ENCODE assay signal across 8 cellular contexts in genomic region chr17:82246365-82247174, GRCh38. TPM values are rescaled to one million over a fixed set of nuclear protein-coding genes. Genes with fewer than 3 reads are reported as not detected.
DNase-seq lines count a peak whose midpoint lies in the region; ATAC-seq, FAIRE-seq and TF ChIP-seq lines count a peak whose summit lies in the region.

No MANE protein-coding gene starts in this region.

- DNase-seq in HCT116 (ENCODE audit: low read depth, low spot score) (no peak), K562 (ENCODE audit: extremely low read depth in 1 of 4, low spot score in 3 of 4) (peak in 2 of 4 experiments; percentile 35 to 38), HepG2 (ENCODE audit: low spot score) (no peak), CD1c-positive myeloid dendritic cell (ENCODE audit: extremely low spot score) (no peak), NCI-H345 (lab: John Stamatoyannopoulos, UW) (no peak)
- DNase-seq in stimulated activated CD8-positive, alpha-beta memory T cell treated with anti-CD3 and anti-CD28 coated beads, Interleukin-4, amount 100 ng/mL, for 48 hours: no peak

- TF ChIP-seq POLR2A in HCT116 (IDR thresholded peaks at IDR 0.05; ENCODE audit: borderline replicate concordance, extremely low read depth, insufficient read depth, insufficient read length): no peak
- TF ChIP-seq POLR2A in K562 (conservative IDR thresholded peaks at IDR 0.05): no peak
- TF ChIP-seq POLR2A in HepG2 (IDR thresholded peaks at IDR 0.05; ENCODE audit: insufficient read depth in 1 of 2, low read depth in 2 of 2, low read length in 2 of 2): no peak

- no peaks in the 10 kb centered on the region for H3K9me2 ChIP-seq in HCT116 (ENCODE audit: insufficient read depth)

- CTCF ChIA-PET in HCT116 (lab: Charles Lee): interaction anchor here (0.8 to 1.2 kb wide), 3 partner anchors 10 to 54 kb away, joined by 3 to 6 read pairs (median 4); no protein-coding TSS in a partner anchor
- CTCF ChIA-PET in K562 (lab: Yijun Ruan, JAX; ENCODE audit: low intra/inter-chr PET ratio): no interaction called here
- CTCF ChIA-PET in HepG2 (lab: Yijun Ruan, JAX; ENCODE audit: low intra/inter-chr PET ratio, low total read pairs): no interaction called here

- BruUV-seq in HCT116 (replicated peaks; lab: Mats Ljungman, UMichigan) (no TSS peak), K562 (replicated peaks; lab: Mats Ljungman, UMichigan) (no TSS peak), HepG2 (replicated peaks; lab: Mats Ljungman, UMichigan) (no TSS peak)

- H4K20me1 ChIP-seq in HCT116 (ENCODE audit: insufficient read depth) (peaks cover 24% of the 10 kb centered on the region; the same call in 1 of the 2 replicates), K562 (replicated peaks; ENCODE audit: control insufficient read depth, insufficient read depth, low read length) (no peaks in the 10 kb centered on the region), HepG2 (ENCODE audit: insufficient read depth, low read length) (peaks cover 51% of the 10 kb centered on the region; the same call in 1 of the 2 replicates)

- H3K27ac ChIP-seq in 22Rv1 (peak overlapping the region; percentile 27; the same call in 1 of the 2 replicates), HCT116 (ENCODE audit: low read depth, low read length) (peak overlapping the region; percentile 75), K562 (ENCODE audit: extremely low read depth, low read depth, low read length) (peak overlapping the region; percentile 22; the same call in 1 of the 3 replicates), HepG2 (ENCODE audit: extremely low read length, insufficient read depth, low read length) (no peak overlapping the region)

- in situ Hi-C loops in K562 (cut with MboI): no loop called here
- in situ Hi-C loops in HepG2 (cut with HindIII; ENCODE audit: extremely low pct_ligation_motif_present, low pct_unique_long_range_greater_than_20kb): no loop called here

- peaks cover 47 to 89% of the 10 kb centered on the region in 2 experiments for H3K36me3 ChIP-seq in HCT116 (ENCODE audit: control insufficient read depth in 1 of 2, insufficient read depth in 2 of 2, low read length in 2 of 2)
- H3K36me3 ChIP-seq in K562 (ENCODE audit: control insufficient read depth, insufficient read depth, low read length): peaks cover 97% of the 10 kb centered on the region
- peaks cover 62 to 83% of the 10 kb centered on the region in 2 experiments for H3K36me3 ChIP-seq in HepG2 (replicated peaks in 1 of 2; ENCODE audit: control insufficient read depth in 1 of 2, insufficient read depth in 2 of 2, low read length in 2 of 2)

- H2AFZ ChIP-seq in HCT116 (ENCODE audit: low read depth, low read length, poor library complexity, severe bottlenecking) (no peak overlapping the region), K562 (ENCODE audit: low read depth, low read length) (no peak overlapping the region), HepG2 (ENCODE audit: low read length) (no peak overlapping the region)

- H3K79me2 ChIP-seq in HCT116 (ENCODE audit: insufficient read depth, low read length) (peaks cover 81% of the 10 kb centered on the region), K562 (ENCODE audit: control insufficient read depth, insufficient read depth, low read length) (peaks cover 47% of the 10 kb centered on the region), HepG2 (ENCODE audit: insufficient read depth, low read length) (peaks cover 3% of the 10 kb centered on the region)

- peak overlapping the region; percentile 55 for H3K9ac ChIP-seq in HCT116 (ENCODE audit: low read length)
- H3K9ac ChIP-seq in K562 (ENCODE audit: insufficient read depth in 1 of 2, low read depth in 2 of 2, low read length in 2 of 2): peak overlapping the region in 1 of 2 experiments; percentile 55; a peak in 2 of 4 replicates
- no peak overlapping the region for H3K9ac ChIP-seq in HepG2 (ENCODE audit: insufficient read depth, low read depth, low read length)

- TF ChIP-seq RAD21 in HCT116 (IDR thresholded peaks at IDR 0.05; ENCODE audit: low read depth): no peak; the same call in 1 of the 2 replicates
- TF ChIP-seq RAD21 in K562 (CRISPR knock-in tag; conservative IDR thresholded peaks at IDR 0.05 in 1 of 2, IDR thresholded peaks at IDR 0.05 in 1 of 2): no peak
- TF ChIP-seq RAD21 in HepG2 (CRISPR knock-in tag; IDR thresholded peaks at IDR 0.05): no peak

- H3K4me3 ChIP-seq in HCT116 (replicated peaks in 1 of 2; ENCODE audit: low read depth in 1 of 2, low read length in 2 of 2) (0 out of 4 replicates have a peak overlapping the region, but pooled peaks of 1 of the 2 experiments have one; percentile 0), K562 (no peak overlapping the region), HepG2 (replicated peaks in 1 of 3; ENCODE audit: insufficient read depth in 1 of 3, low read depth in 2 of 3, low read length in 3 of 3) (no peak overlapping the region)

- no peaks in the 10 kb centered on the region for H3K9me1 ChIP-seq in K562 (ENCODE audit: control insufficient read depth, insufficient read depth, low read length)

- TF ChIP-seq EP300 in K562 (IDR thresholded peaks at IDR 0.05; ENCODE audit: low read length): no peak
- no peak for TF ChIP-seq EP300 in HepG2 (IDR thresholded peaks at IDR 0.05; ENCODE audit: low read depth in 2 of 2, low read length in 2 of 2)
- TF ChIP-seq EP300 in HepG2 (CRISPR knock-in tag; IDR thresholded peaks at IDR 0.05; ENCODE audit: borderline replicate concordance): no peak

- H3K27me3 ChIP-seq in HCT116 (ENCODE audit: insufficient read depth, low read length) (no peaks in the 10 kb centered on the region), K562 (ENCODE audit: control insufficient read depth in 2 of 2, insufficient read depth in 2 of 2, low read length in 2 of 2) (no peaks in the 10 kb centered on the region), HepG2 (ENCODE audit: control insufficient read depth in 1 of 2, insufficient read depth in 2 of 2, low read length in 2 of 2) (no peaks in the 10 kb centered on the region)

- POLR2A ChIA-PET in HCT116 (lab: Charles Lee) (interaction anchor here (0.9 to 1.3 kb wide), 3 partner anchors 10 to 46 kb away, joined by 3 to 5 read pairs (median 5); no protein-coding TSS in a partner anchor), K562 (lab: Yijun Ruan, JAX) (interaction anchor here (0.6 to 1.1 kb wide), 4 partner anchors 15 to 268 kb away, joined by 3 to 5 read pairs (median 4); no protein-coding TSS in a partner anchor), HepG2 (lab: Yijun Ruan, JAX) (interaction anchor here (0.9 to 7.2 kb wide), 4 partner anchors 10 to 54 kb away, joined by 3 to 89 read pairs (median 4); no protein-coding TSS in a partner anchor)

- ATAC-seq in HCT116 (peak; percentile 68), K562 (no peak), HepG2 (no peak), GM18498 (IDR thresholded peaks at IDR 0.05; ENCODE audit: unreplicated experiment) (no peak)

- FAIRE-seq in K562 (lab: Jason Lieb, UNC): no peak
- no peak for FAIRE-seq in HepG2 (lab: Jason Lieb, UNC)

- TF ChIP-seq CTCF in 22Rv1 (IDR thresholded peaks at IDR 0.05) (no peak), HCT116 (IDR thresholded peaks at IDR 0.05 in 2 of 3, conservative IDR thresholded peaks at IDR 0.05 in 1 of 3; ENCODE audit: borderline replicate concordance in 1 of 3, insufficient read depth in 1 of 3, low read depth in 2 of 3, low read length in 2 of 3) (no peak), K562 (IDR thresholded peaks at IDR 0.05 in 2 of 3, conservative IDR thresholded peaks at IDR 0.05 in 1 of 3; ENCODE audit: insufficient read depth in 2 of 3, low read depth in 1 of 3, low read length in 3 of 3) (no peak), HepG2 (CRISPR knock-in tag; IDR thresholded peaks at IDR 0.05) (no peak)

- H3K9me3 ChIP-seq in HCT116 (ENCODE audit: control insufficient read depth in 1 of 2, insufficient read depth in 1 of 2, low read depth in 1 of 2, low read length in 2 of 2) (no peaks in the 10 kb centered on the region), K562 (replicated peaks; ENCODE audit: control insufficient read depth, insufficient read depth, low read depth, low read length) (no peaks in the 10 kb centered on the region), HepG2 (ENCODE audit: low read length) (no peaks in the 10 kb centered on the region)

- peaks cover 15 to 43% of the 10 kb centered on the region in 2 experiments for H3K4me1 ChIP-seq in HCT116 (ENCODE audit: control insufficient read depth in 1 of 2, insufficient read depth in 2 of 2, low read length in 2 of 2)
- H3K4me1 ChIP-seq in K562 (replicated peaks in 1 of 2; ENCODE audit: control insufficient read depth in 2 of 2, insufficient read depth in 2 of 2, low read length in 2 of 2): peaks cover 11 to 57% of the 10 kb centered on the region in 2 experiments
- peaks cover 28% of the 10 kb centered on the region for H3K4me1 ChIP-seq in HepG2 (ENCODE audit: insufficient read depth, low read length)

- 75% methylated on average over 23 of the region's 27 CpGs for WGBS in K562 (ENCODE audit: insufficient coverage, low coverage, missing lambda C conversion rate)
- WGBS in HepG2 (ENCODE audit: low lambda C conversion rate): 92% methylated on average over 25 of the region's 27 CpGs

- RAD21 ChIA-PET in HCT116 (lab: Charles Lee; ENCODE audit: low non-redundant PET in 1 of 2, low total read pairs in 2 of 2, uncharacterized antibody in 2 of 2, unreplicated experiment in 2 of 2): no interaction called here

- intact Hi-C loops in HCT116 (cut with micrococcal nuclease): loop anchor here (1.0 kb wide), 1 partner anchor 168 kb away; no protein-coding TSS in a partner anchor
- intact Hi-C loops in K562 (cut with micrococcal nuclease): no loop called here
- intact Hi-C loops in HepG2 (cut with micrococcal nuclease; ENCODE audit: unreplicated experiment): no loop called here

- H3K4me2 ChIP-seq in HCT116 (ENCODE audit: low read length) (peak overlapping the region; percentile 70), K562 (ENCODE audit: insufficient read depth, low read length) (no peak overlapping the region), HepG2 (ENCODE audit: low read depth, low read length) (no peak overlapping the region)

RNA-seq across cellular contexts. Expression of gene SLC16A3, which starts 17.7 kb away (rescaled TPM):
- total RNA-seq in HCT116 (2021; ENCODE audit: unreplicated experiment) (445 TPM), K562 (2014; rRNA removed) (1.8 and 2.5 TPM in 2 replicates), K562 (2014; rRNA removed; fragmentation: Illumina TruSeq; extraction: Trizol) (0.11 and 0.13 TPM in 2 replicates), K562 (2015; rRNA removed; fragmentation: Illumina TruSeq; extraction: Trizol) (1.0 and 1.2 TPM in 2 replicates), K562 (2021) (2.9 and 5.4 TPM in 2 replicates), HepG2 (2016; rRNA removed; fragmentation: Illumina TruSeq; extraction: Trizol) (99.9 and 242 TPM in 2 replicates)
- polyA plus RNA-seq in HCT116 (2012): 422 and 492 TPM in 2 replicates
- 2.9 and 6.6 TPM in 2 replicates for total RNA-seq in K562 (2011; cell fraction: chromatin; rRNA removed; ENCODE audit: low replicate concordance)
- 10.0 and 10.5 TPM in 2 replicates for total RNA-seq in K562 (2011; cell fraction: nucleolus; rRNA removed)
- total RNA-seq in K562 (2011; cell fraction: nucleoplasm; rRNA removed): 4.4 and 5.7 TPM in 2 replicates
- polyA plus RNA-seq in K562 (2011; rRNA removed) (3.7 and 8.3 TPM in 2 replicates), K562 (2014; fragmentation: Illumina TruSeq; extraction: Trizol) (0.58 and 0.78 TPM in 2 replicates), K562 (2014; fragmentation: Nextera tagmentation; extraction: Ambion mirVana) (not detected), K562 (2014; rRNA removed) (0.81 and 1.9 TPM in 2 replicates), HepG2 (2011; rRNA removed) (349 and 598 TPM in 2 replicates)
- 9.7 and 12.8 TPM in 2 replicates for polyA plus RNA-seq in K562 (2011; cell fraction: cytosol; rRNA removed)
- polyA plus RNA-seq in K562 (2011; cell fraction: nucleus; rRNA removed): 9.1 and 10.2 TPM in 2 replicates
- polyA plus RNA-seq in K562 (2012): 4.9 and 9.3 TPM in 2 replicates
- 2.9 and 3.7 TPM in 2 replicates for polyA minus RNA-seq in K562 (2011; rRNA and poly(A)+ RNA removed)
- polyA minus RNA-seq in K562 (2011; cell fraction: cytosol; rRNA and poly(A)+ RNA removed): 7.0 and 15.5 TPM in 2 replicates
- 4.8 and 6.9 TPM in 2 replicates for polyA minus RNA-seq in K562 (2011; cell fraction: nucleus; rRNA and poly(A)+ RNA removed)
- total RNA-seq in HepG2 (2016; cell fraction: cytosol; rRNA removed; fragmentation: Illumina TruSeq; extraction: Trizol; ENCODE audit: low read depth): 51.0 and 61.4 TPM in 2 replicates
- 83.6 and 248 TPM in 2 replicates for total RNA-seq in HepG2 (2016; cell fraction: insoluble cytoplasmic fraction; rRNA removed; fragmentation: Illumina TruSeq; extraction: Trizol)
- total RNA-seq in HepG2 (2016; cell fraction: membrane; rRNA removed; fragmentation: Illumina TruSeq; extraction: Trizol): 88.3 and 97.4 TPM in 2 replicates
- total RNA-seq in HepG2 (2016; cell fraction: nucleus; rRNA removed; fragmentation: Illumina TruSeq; extraction: Trizol): 164 and 200 TPM in 2 replicates
- polyA plus RNA-seq in HepG2 (2011; cell fraction: cytosol; rRNA removed): 384 and 554 TPM in 2 replicates
- 293 and 327 TPM in 2 replicates for polyA plus RNA-seq in HepG2 (2011; cell fraction: nucleus; rRNA removed)
- polyA plus RNA-seq in HepG2 (2012): 348 and 404 TPM in 2 replicates
- polyA plus RNA-seq in HepG2 (2016; cell fraction: cytosol; fragmentation: Illumina TruSeq; extraction: Trizol; ENCODE audit: low read depth): 38.7 and 40.7 TPM in 2 replicates
- polyA plus RNA-seq in HepG2 (2016; cell fraction: insoluble cytoplasmic fraction; fragmentation: Illumina TruSeq; extraction: Trizol; ENCODE audit: low read depth): 95.9 and 111 TPM in 2 replicates
- 61.0 and 65.9 TPM in 2 replicates for polyA plus RNA-seq in HepG2 (2016; cell fraction: membrane; fragmentation: Illumina TruSeq; extraction: Trizol; ENCODE audit: low read depth)
- polyA plus RNA-seq in HepG2 (2016; cell fraction: nucleus; fragmentation: Illumina TruSeq; extraction: Trizol; ENCODE audit: insufficient read depth, low read depth): 334 and 368 TPM in 2 replicates
- polyA minus RNA-seq in HepG2 (2011; rRNA and poly(A)+ RNA removed; ENCODE audit: low replicate concordance): 181 and 1,731 TPM in 2 replicates
- 365 and 408 TPM in 2 replicates for polyA minus RNA-seq in HepG2 (2011; cell fraction: cytosol; rRNA and poly(A)+ RNA removed)
- polyA minus RNA-seq in HepG2 (2011; cell fraction: nucleus; rRNA and poly(A)+ RNA removed): 137 and 145 TPM in 2 replicates

RNA-seq across cellular contexts. Expression of gene CSNK1D, which starts 26.9 kb away (rescaled TPM):
- total RNA-seq in HCT116 (2021; ENCODE audit: unreplicated experiment): 176 TPM
- polyA plus RNA-seq in HCT116 (2012): 184 and 197 TPM in 2 replicates
- total RNA-seq in K562 (2011; cell fraction: chromatin; rRNA removed; ENCODE audit: low replicate concordance): 268 and 441 TPM in 2 replicates
- 196 and 213 TPM in 2 replicates for total RNA-seq in K562 (2011; cell fraction: nucleolus; rRNA removed)
- total RNA-seq in K562 (2011; cell fraction: nucleoplasm; rRNA removed): 179 and 187 TPM in 2 replicates
- total RNA-seq in K562 (2014; rRNA removed): 26.1 and 39.0 TPM in 2 replicates
- total RNA-seq in K562 (2014; rRNA removed; fragmentation: Illumina TruSeq; extraction: Trizol): 35.9 and 41.3 TPM in 2 replicates
- 35.7 and 36.6 TPM in 2 replicates for total RNA-seq in K562 (2015; rRNA removed; fragmentation: Illumina TruSeq; extraction: Trizol)
- 95.3 and 114 TPM in 2 replicates for total RNA-seq in K562 (2021)
- 82.8 and 96.8 TPM in 2 replicates for polyA plus RNA-seq in K562 (2011; rRNA removed)
- polyA plus RNA-seq in K562 (2011; cell fraction: cytosol; rRNA removed): 51.5 and 60.4 TPM in 2 replicates
- 306 and 488 TPM in 2 replicates for polyA plus RNA-seq in K562 (2011; cell fraction: nucleus; rRNA removed)
- polyA plus RNA-seq in K562 (2012): 102 and 106 TPM in 2 replicates
- polyA plus RNA-seq in K562 (2014; fragmentation: Illumina TruSeq; extraction: Trizol): 123 and 133 TPM in 2 replicates
- polyA plus RNA-seq in K562 (2014; fragmentation: Nextera tagmentation; extraction: Ambion mirVana): 1 to 10 TPM; 6.5 to 7.4 TPM
- 81.0 and 90.3 TPM in 2 replicates for polyA plus RNA-seq in K562 (2014; rRNA removed)
- polyA minus RNA-seq in K562 (2011; rRNA and poly(A)+ RNA removed): 56.2 and 74.7 TPM in 2 replicates
- 45.7 and 51.3 TPM in 2 replicates for polyA minus RNA-seq in K562 (2011; cell fraction: cytosol; rRNA and poly(A)+ RNA removed)
- 71.1 and 74.9 TPM in 2 replicates for polyA minus RNA-seq in K562 (2011; cell fraction: nucleus; rRNA and poly(A)+ RNA removed)
- 28.4 and 31.5 TPM in 2 replicates for total RNA-seq in HepG2 (2016; rRNA removed; fragmentation: Illumina TruSeq; extraction: Trizol)
- 19.2 and 20.4 TPM in 2 replicates for total RNA-seq in HepG2 (2016; cell fraction: cytosol; rRNA removed; fragmentation: Illumina TruSeq; extraction: Trizol; ENCODE audit: low read depth)
- 23.0 and 34.1 TPM in 2 replicates for total RNA-seq in HepG2 (2016; cell fraction: insoluble cytoplasmic fraction; rRNA removed; fragmentation: Illumina TruSeq; extraction: Trizol)
- 24.3 and 26.6 TPM in 2 replicates for total RNA-seq in HepG2 (2016; cell fraction: membrane; rRNA removed; fragmentation: Illumina TruSeq; extraction: Trizol)
- 42.8 and 45.6 TPM in 2 replicates for total RNA-seq in HepG2 (2016; cell fraction: nucleus; rRNA removed; fragmentation: Illumina TruSeq; extraction: Trizol)
- polyA plus RNA-seq in HepG2 (2011; rRNA removed): 128 and 148 TPM in 2 replicates
- 81.5 and 90.2 TPM in 2 replicates for polyA plus RNA-seq in HepG2 (2011; cell fraction: cytosol; rRNA removed)
- 1,010 and 1,066 TPM in 2 replicates for polyA plus RNA-seq in HepG2 (2011; cell fraction: nucleus; rRNA removed)
- polyA plus RNA-seq in HepG2 (2012): 164 and 234 TPM in 2 replicates
- 19.6 and 21.8 TPM in 2 replicates for polyA plus RNA-seq in HepG2 (2016; cell fraction: cytosol; fragmentation: Illumina TruSeq; extraction: Trizol; ENCODE audit: low read depth)
- 71.8 and 89.7 TPM in 2 replicates for polyA plus RNA-seq in HepG2 (2016; cell fraction: insoluble cytoplasmic fraction; fragmentation: Illumina TruSeq; extraction: Trizol; ENCODE audit: low read depth)
- polyA plus RNA-seq in HepG2 (2016; cell fraction: membrane; fragmentation: Illumina TruSeq; extraction: Trizol; ENCODE audit: low read depth): 40.8 and 42.7 TPM in 2 replicates
- polyA plus RNA-seq in HepG2 (2016; cell fraction: nucleus; fragmentation: Illumina TruSeq; extraction: Trizol; ENCODE audit: insufficient read depth, low read depth): 316 and 342 TPM in 2 replicates
- polyA minus RNA-seq in HepG2 (2011; rRNA and poly(A)+ RNA removed; ENCODE audit: low replicate concordance): 78.0 and 103 TPM in 2 replicates
- polyA minus RNA-seq in HepG2 (2011; cell fraction: cytosol; rRNA and poly(A)+ RNA removed): 51.7 and 60.9 TPM in 2 replicates
- polyA minus RNA-seq in HepG2 (2011; cell fraction: nucleus; rRNA and poly(A)+ RNA removed): 117 and 118 TPM in 2 replicates

RNA-seq across cellular contexts. Expression of gene CCDC57, which starts 33.9 kb away (rescaled TPM):
- total RNA-seq in HCT116 (2021; ENCODE audit: unreplicated experiment) (143 TPM), K562 (2014; rRNA removed) (13.6 and 19.0 TPM in 2 replicates), K562 (2014; rRNA removed; fragmentation: Illumina TruSeq; extraction: Trizol) (10.7 TPM in 2 replicates), K562 (2015; rRNA removed; fragmentation: Illumina TruSeq; extraction: Trizol) (17.1 and 18.1 TPM in 2 replicates), K562 (2021) (33.8 and 36.0 TPM in 2 replicates), HepG2 (2016; rRNA removed; fragmentation: Illumina TruSeq; extraction: Trizol) (54.8 and 59.9 TPM in 2 replicates)
- 99.2 and 103 TPM in 2 replicates for polyA plus RNA-seq in HCT116 (2012)
- 238 and 466 TPM in 2 replicates for total RNA-seq in K562 (2011; cell fraction: chromatin; rRNA removed; ENCODE audit: low replicate concordance)
- total RNA-seq in K562 (2011; cell fraction: nucleolus; rRNA removed): 176 and 211 TPM in 2 replicates
- 135 and 163 TPM in 2 replicates for total RNA-seq in K562 (2011; cell fraction: nucleoplasm; rRNA removed)
- polyA plus RNA-seq in K562 (2011; rRNA removed) (26.3 and 31.1 TPM in 2 replicates), K562 (2014; fragmentation: Illumina TruSeq; extraction: Trizol) (12.9 and 19.9 TPM in 2 replicates), K562 (2014; fragmentation: Nextera tagmentation; extraction: Ambion mirVana) (1 to 10 TPM in 1 of 2 experiments, under 1 TPM in 1; 0.83 to 1.1 TPM), K562 (2014; rRNA removed) (34.8 and 36.2 TPM in 2 replicates), HepG2 (2011; rRNA removed) (59.3 and 69.8 TPM in 2 replicates)
- 15.4 and 18.8 TPM in 2 replicates for polyA plus RNA-seq in K562 (2011; cell fraction: cytosol; rRNA removed)
- 146 and 224 TPM in 2 replicates for polyA plus RNA-seq in K562 (2011; cell fraction: nucleus; rRNA removed)
- polyA plus RNA-seq in K562 (2012): 20.1 and 38.4 TPM in 2 replicates
- 15.9 and 16.8 TPM in 2 replicates for polyA minus RNA-seq in K562 (2011; rRNA and poly(A)+ RNA removed)
- polyA minus RNA-seq in K562 (2011; cell fraction: cytosol; rRNA and poly(A)+ RNA removed): 12.2 and 13.1 TPM in 2 replicates
- polyA minus RNA-seq in K562 (2011; cell fraction: nucleus; rRNA and poly(A)+ RNA removed): 47.4 and 49.1 TPM in 2 replicates
- total RNA-seq in HepG2 (2016; cell fraction: cytosol; rRNA removed; fragmentation: Illumina TruSeq; extraction: Trizol; ENCODE audit: low read depth): 85.1 and 122 TPM in 2 replicates
- 54.5 and 62.8 TPM in 2 replicates for total RNA-seq in HepG2 (2016; cell fraction: insoluble cytoplasmic fraction; rRNA removed; fragmentation: Illumina TruSeq; extraction: Trizol)
- total RNA-seq in HepG2 (2016; cell fraction: membrane; rRNA removed; fragmentation: Illumina TruSeq; extraction: Trizol): 78.3 and 105 TPM in 2 replicates
- 40.6 and 45.1 TPM in 2 replicates for total RNA-seq in HepG2 (2016; cell fraction: nucleus; rRNA removed; fragmentation: Illumina TruSeq; extraction: Trizol)
- polyA plus RNA-seq in HepG2 (2011; cell fraction: cytosol; rRNA removed): 59.9 and 140 TPM in 2 replicates
- polyA plus RNA-seq in HepG2 (2011; cell fraction: nucleus; rRNA removed): 103 and 130 TPM in 2 replicates
- polyA plus RNA-seq in HepG2 (2012): 48.8 and 63.7 TPM in 2 replicates
- 113 and 149 TPM in 2 replicates for polyA plus RNA-seq in HepG2 (2016; cell fraction: cytosol; fragmentation: Illumina TruSeq; extraction: Trizol; ENCODE audit: low read depth)
- polyA plus RNA-seq in HepG2 (2016; cell fraction: insoluble cytoplasmic fraction; fragmentation: Illumina TruSeq; extraction: Trizol; ENCODE audit: low read depth): 62.5 and 66.4 TPM in 2 replicates
- 95.1 and 110 TPM in 2 replicates for polyA plus RNA-seq in HepG2 (2016; cell fraction: membrane; fragmentation: Illumina TruSeq; extraction: Trizol; ENCODE audit: low read depth)
- polyA plus RNA-seq in HepG2 (2016; cell fraction: nucleus; fragmentation: Illumina TruSeq; extraction: Trizol; ENCODE audit: insufficient read depth, low read depth): 121 and 124 TPM in 2 replicates
- polyA minus RNA-seq in HepG2 (2011; rRNA and poly(A)+ RNA removed; ENCODE audit: low replicate concordance): 23.1 and 32.6 TPM in 2 replicates
- polyA minus RNA-seq in HepG2 (2011; cell fraction: cytosol; rRNA and poly(A)+ RNA removed): 18.1 and 19.8 TPM in 2 replicates
- 27.6 and 37.2 TPM in 2 replicates for polyA minus RNA-seq in HepG2 (2011; cell fraction: nucleus; rRNA and poly(A)+ RNA removed)

Comparison
In these comparisons a context has a peak if more than half of its experiments do, and no peak if none do; other contexts are left out.
1. RNA of gene SLC16A3, which starts 17.7 kb away (total RNA-seq): 445 TPM in HCT116 (single experiment) and 51.0 to 248 TPM in HepG2; 0.11 to 10.5 TPM in K562; every median in the first group is over 4 times any median in the second.